ENCODE assay signal across 11 cellular contexts in genomic region chr10:125023862-125024495, GRCh38.
DNase-seq lines count a peak whose midpoint lies in the region; ATAC-seq, FAIRE-seq and TF ChIP-seq lines count a peak whose summit lies in the region.
"Had no signal": no experiment of that assay in that cellular context is flagged by ENCODE, and none has a peak within 500 bp of the region (broad histone marks: within the 10 kb centered on the region; RNA-seq: fewer than 3 reads in every experiment).

No MANE protein-coding gene starts in this region.

- H3K27me3 Mint-ChIP-seq in activated T-cell treated with anti-CD3 and anti-CD28 coated beads, Interleukin-2, amount 50 U/mL, for 72 hours (ENCODE audit: low read depth): no peaks in the 10 kb centered on the region
- H3K27me3 Mint-ChIP-seq in effector memory CD8-positive, alpha-beta T cell: peaks cover 0 to 32% of the 10 kb centered on the region in 2 donors

- peak overlapping the region; percentile 33 to 69 (median 48) for H3K27ac ChIP-seq in pancreas
- H3K27ac ChIP-seq: HL-60 had no signal

- H3K4me1 ChIP-seq in pancreas: peaks cover 26 to 35% (median 32%) of the 10 kb centered on the region in 3 donors

- no peaks in the 10 kb centered on the region for H3K36me3 Mint-ChIP-seq in activated T-cell treated with anti-CD3 and anti-CD28 coated beads, Interleukin-2, amount 50 U/mL, for 72 hours (ENCODE audit: insufficient read depth in 2 of 2)
- H3K36me3 Mint-ChIP-seq in effector memory CD8-positive, alpha-beta T cell (ENCODE audit: insufficient read depth): peaks cover 5% of the 10 kb centered on the region

- no peak for TF ChIP-seq CTCF in pancreas (IDR thresholded peaks at IDR 0.05)

- DNase-seq in DMS 273 treated with DMSO at 0.1 percent for 48 hours (lab: John Stamatoyannopoulos, UW) (peak; percentile 7), NCI-H446 treated with DMSO at 0.1 percent for 48 hours (lab: John Stamatoyannopoulos, UW) (peak; percentile 0), fibroblast of gingiva (ENCODE audit: low read depth) (peak; percentile 70), pancreas (peak in 5 of 6 donors; percentile 37 to 70 (median 51))
- DNase-seq in activated T-cell treated with anti-CD3 and anti-CD28 coated beads, Interleukin-2, amount 50 U/mL, for 72 hours: no peak
- no peak for DNase-seq in effector memory CD8-positive, alpha-beta T cell
- DNase-seq: activated T-cell treated with anti-CD3 and anti-CD28 coated beads, Interleukin-2, amount 50 U/mL, for 1 hour had no signal

- ATAC-seq in pancreas (peak; percentile 57 to 73 (median 66)), GM21367 (IDR thresholded peaks at IDR 0.05; ENCODE audit: unreplicated experiment) (no peak), HG02678 (IDR thresholded peaks at IDR 0.05; ENCODE audit: unreplicated experiment) (no peak)
- ATAC-seq in activated T-cell treated with anti-CD3 and anti-CD28 coated beads, Interleukin-2, amount 50 U/mL, for 72 hours (replicated peaks in 1 of 2): no peak
- no peak for ATAC-seq in effector memory CD8-positive, alpha-beta T cell (replicated peaks)

- H3K36me3 ChIP-seq in pancreas: peaks cover 0 to 8% (median 0%) of the 10 kb centered on the region in 3 donors

- H3K9me3 Mint-ChIP-seq in activated T-cell treated with anti-CD3 and anti-CD28 coated beads, Interleukin-2, amount 50 U/mL, for 72 hours: no peaks in the 10 kb centered on the region
- H3K9me3 Mint-ChIP-seq in effector memory CD8-positive, alpha-beta T cell: no peaks in the 10 kb centered on the region

- H3K9me3 ChIP-seq in pancreas: no peaks in the 10 kb centered on the region
- H3K9me3 ChIP-seq: Peyer's patch had no signal

- no peak overlapping the region for H3K27ac Mint-ChIP-seq in activated T-cell treated with anti-CD3 and anti-CD28 coated beads, Interleukin-2, amount 50 U/mL, for 72 hours
- no peak overlapping the region for H3K27ac Mint-ChIP-seq in effector memory CD8-positive, alpha-beta T cell

- no peak for FAIRE-seq in pancreas (lab: Jason Lieb, UNC)

- no peaks in the 10 kb centered on the region for H3K4me1 Mint-ChIP-seq in activated T-cell treated with anti-CD3 and anti-CD28 coated beads, Interleukin-2, amount 50 U/mL, for 72 hours (ENCODE audit: low read depth)
- peaks cover 0 to 4% of the 10 kb centered on the region in 2 donors for H3K4me1 Mint-ChIP-seq in effector memory CD8-positive, alpha-beta T cell (ENCODE audit: low read depth in 2 of 2)

- WGBS in pancreas, 2 donors: 4 to 10% methylated on average over 26 of the region's 26 CpGs

- H3K4me3 Mint-ChIP-seq in activated T-cell treated with anti-CD3 and anti-CD28 coated beads, Interleukin-2, amount 50 U/mL, for 72 hours: no peak overlapping the region
- H3K4me3 Mint-ChIP-seq in effector memory CD8-positive, alpha-beta T cell: no peak overlapping the region

- peak overlapping the region in 2 of 4 donors; percentile 12 to 17 for H3K4me3 ChIP-seq in pancreas
- H3K4me3 ChIP-seq: Peyer's patch had no signal

- intact Hi-C loops in pancreas (cut with DNase I): no loop called here

- H3K27me3 ChIP-seq in pancreas: no peaks in the 10 kb centered on the region
- H3K27me3 ChIP-seq: Peyer's patch had no signal

Comparison
In these comparisons a context has a peak if more than half of its experiments do, and no peak if none do; other contexts are left out.
1. DNase-seq: peak in DMS 273 treated with DMSO at 0.1 percent for 48 hours (single experiment), NCI-H446 treated with DMSO at 0.1 percent for 48 hours (single experiment), fibroblast of gingiva (single experiment) and pancreas (5 of 6); none in activated T-cell treated with anti-CD3 and anti-CD28 coated beads, Interleukin-2, amount 50 U/mL, for 72 hours (0 of 2) and effector memory CD8-positive, alpha-beta T cell (0 of 3).
2. ATAC-seq: peak in pancreas (4 of 4); none in activated T-cell treated with anti-CD3 and anti-CD28 coated beads, Interleukin-2, amount 50 U/mL, for 72 hours (0 of 2), effector memory CD8-positive, alpha-beta T cell (single experiment), GM21367 (single experiment) and HG02678 (single experiment).